In genomic region chr16:55331648-55332185, GRCh38 we compare ENCODE assay signal across 24 cellular contexts. TPM values are rescaled to one million over a fixed set of nuclear protein-coding genes. Genes with fewer than 3 reads are reported as not detected.
A peak's percentile ranks its signal among the peaks of the same experiment; 100 is the strongest.
DNase-seq lines count a peak whose midpoint lies in the region; ATAC-seq and TF ChIP-seq lines count a peak whose summit lies in the region.
"Had no signal": no experiment of that assay in that cellular context is flagged by ENCODE, and none has a peak within 500 bp of the region (broad histone marks: within the 10 kb centered on the region; RNA-seq: fewer than 3 reads in every experiment).

No MANE protein-coding gene starts in this region.

- DNase-seq in H7 (peak; percentile 41), WTC11 (ENCODE audit: low spot score) (no peak), progenitor cell of endocrine pancreas (ENCODE audit: low spot score, unreplicated experiment) (no peak), cerebellar cortex (ENCODE audit: low spot score) (no peak), DMS53 treated with DMSO at 0.1 percent for 48 hours (lab: John Stamatoyannopoulos, UW; ENCODE audit: unreplicated experiment) (no peak), aorta (no peak), foreskin keratinocyte (no peak)
- DNase-seq: activated CD8-positive, alpha-beta T cell treated with anti-CD3 and anti-CD28 coated beads, Interleukin-2, amount 10 ng/mL, durations not matched to agents 7 days and 5 days; activated naive CD4-positive, alpha-beta T cell treated with anti-CD3 and anti-CD28 coated beads for 36 hours; activated T-cell treated with anti-CD3 and anti-CD28 coated beads, Interleukin-2, amount 50 U/mL, for 24 hours; colonic mucosa; hypothalamus; IMR-90; left cardiac atrium; mucosa of descending colon; NCI-H1694; NCI-H774; sigmoid colon; stimulated activated naive CD8-positive, alpha-beta T cell treated with anti-CD3 and anti-CD28 coated beads, Interleukin-15, amount 100 ng/mL, for 72 hours; upper lobe of right lung had no signal

- intact Hi-C loops in aorta (cut with DNase I), result no loop called here

- 14 to 17% methylated on average over 28 of the region's 28 CpGs for WGBS in aorta, 2 donors

- ATAC-seq in WTC11 (peak; percentile 8; the same call in 1 of the 2 replicates), aorta (ENCODE audit: low FRiP score) (no peak), foreskin keratinocyte (no peak)
- ATAC-seq: activated CD4-positive, CD25-positive, alpha-beta regulatory T cell treated with anti-CD3 and anti-CD28 coated beads, Interleukin-2, amount 50 U/mL, for 24 hours; activated CD8-positive, alpha-beta T cell treated with anti-CD3 and anti-CD28 coated beads, Interleukin-2, amount 10 ng/mL, durations not matched to agents 7 days and 5 days; HCT116; left cardiac atrium; mucosa of descending colon; stimulated activated naive CD8-positive, alpha-beta T cell treated with anti-CD3 and anti-CD28 coated beads, Interleukin-15, amount 100 ng/mL, for 72 hours; upper lobe of right lung had no signal

- H3K9ac ChIP-seq in iPS-15b (ENCODE audit: low read depth, low read length), result no peak overlapping the region

- H3K27me3 Mint-ChIP-seq in WTC11 (ENCODE audit: low read depth) (peaks cover 98% of the 10 kb centered on the region), progenitor cell of endocrine pancreas (peaks cover 94% of the 10 kb centered on the region)

- H3K4me1 Mint-ChIP-seq in WTC11 (peaks cover 30% of the 10 kb centered on the region), progenitor cell of endocrine pancreas (ENCODE audit: low read depth) (peaks cover 10% of the 10 kb centered on the region)

- H3K4me3 ChIP-seq in H7 (ENCODE audit: insufficient read depth, low read depth, low read length) (peak overlapping the region; percentile 46), iPS-15b (ENCODE audit: low read depth, low read length) (peak overlapping the region; percentile 46), aorta (ENCODE audit: low read length in 2 of 2) (no peak overlapping the region)
- H3K4me3 ChIP-seq: colonic mucosa, mucosa of descending colon, sigmoid colon, upper lobe of right lung had no signal

- no peaks in the 10 kb centered on the region for H3K36me3 ChIP-seq in H7 (replicated peaks; ENCODE audit: control insufficient read depth, insufficient read depth, low read length)
- H3K36me3 ChIP-seq in iPS-15b (ENCODE audit: control insufficient read depth, insufficient read depth, low read length), result no peaks in the 10 kb centered on the region
- no peaks in the 10 kb centered on the region for H3K36me3 ChIP-seq in aorta (ENCODE audit: control insufficient read depth in 1 of 2, insufficient read depth in 2 of 2, low read length in 1 of 2)
- H3K36me3 ChIP-seq: colonic mucosa, sigmoid colon, upper lobe of right lung had no signal

- TF ChIP-seq CTCF in WTC11 (IDR thresholded peaks at IDR 0.05), result no peak
- TF ChIP-seq CTCF in progenitor cell of endocrine pancreas (IDR thresholded peaks at IDR 0.05; ENCODE audit: unreplicated experiment), result no peak
- no peak for TF ChIP-seq CTCF in foreskin keratinocyte (conservative IDR thresholded peaks at IDR 0.05)

- H3K4me1 ChIP-seq in iPS-15b (ENCODE audit: control insufficient read depth, insufficient read depth, low read length), result peaks cover 5% of the 10 kb centered on the region
- no peaks in the 10 kb centered on the region for H3K4me1 ChIP-seq in aorta (ENCODE audit: control insufficient read depth in 1 of 2, insufficient read depth in 2 of 2, low read length in 2 of 2)
- H3K4me1 ChIP-seq in foreskin keratinocyte, result no peaks in the 10 kb centered on the region
- H3K4me1 ChIP-seq: colonic mucosa, sigmoid colon had no signal

- CTCF ChIA-PET in WTC11 (lab: Charles Lee), result interaction anchor here (1.3 to 2.7 kb wide), 5 partner anchors 9 to 373 kb away, joined by 5 to 13 read pairs (median 7); partner anchors contain the start of gene IRX6

- H3K9me3 ChIP-seq in iPS-15b (ENCODE audit: control insufficient read depth, insufficient read depth, low read length), result no peaks in the 10 kb centered on the region
- no peaks in the 10 kb centered on the region for H3K9me3 ChIP-seq in aorta (ENCODE audit: control insufficient read depth, low read length)
- H3K9me3 ChIP-seq: colonic mucosa, mucosa of descending colon, sigmoid colon, upper lobe of right lung had no signal

- peaks cover 87% of the 10 kb centered on the region for H3K27me3 ChIP-seq in H7 (ENCODE audit: control insufficient read depth, insufficient read depth, low read length)
- H3K27me3 ChIP-seq in iPS-15b (ENCODE audit: control insufficient read depth, insufficient read depth, low read length), result peaks cover 99% of the 10 kb centered on the region
- H3K27me3 ChIP-seq in aorta (ENCODE audit: control insufficient read depth in 1 of 2, insufficient read depth in 2 of 2, low read length in 1 of 2), result no peaks in the 10 kb centered on the region
- no peaks in the 10 kb centered on the region for H3K27me3 ChIP-seq in foreskin keratinocyte

- H3K36me3 Mint-ChIP-seq in WTC11 (no peaks in the 10 kb centered on the region), progenitor cell of endocrine pancreas (ENCODE audit: insufficient read depth) (no peaks in the 10 kb centered on the region)

- H3K4me3 Mint-ChIP-seq in WTC11, result peak overlapping the region; percentile 77
- peak overlapping the region; percentile 75 for H3K4me3 Mint-ChIP-seq in progenitor cell of endocrine pancreas (ENCODE audit: low read depth)
- H3K4me3 Mint-ChIP-seq: activated CD8-positive, alpha-beta T cell treated with anti-CD3 and anti-CD28 coated beads, Interleukin-2, amount 10 ng/mL, durations not matched to agents 7 days and 5 days; activated naive CD4-positive, alpha-beta T cell treated with anti-CD3 and anti-CD28 coated beads for 36 hours; activated T-cell treated with anti-CD3 and anti-CD28 coated beads, Interleukin-2, amount 50 U/mL, for 24 hours had no signal

- H3K9me3 Mint-ChIP-seq in WTC11 (no peaks in the 10 kb centered on the region), progenitor cell of endocrine pancreas (ENCODE audit: low read depth) (no peaks in the 10 kb centered on the region)
- H3K9me3 Mint-ChIP-seq: activated naive CD4-positive, alpha-beta T cell treated with anti-CD3 and anti-CD28 coated beads for 36 hours; activated T-cell treated with anti-CD3 and anti-CD28 coated beads, Interleukin-2, amount 50 U/mL, for 24 hours; stimulated activated naive CD8-positive, alpha-beta T cell treated with anti-CD3 and anti-CD28 coated beads, Interleukin-15, amount 100 ng/mL, for 72 hours had no signal

- POLR2A ChIA-PET in WTC11 (lab: Charles Lee), result no interaction called here

- H3K27ac Mint-ChIP-seq in WTC11, result no peak overlapping the region
- H3K27ac Mint-ChIP-seq in progenitor cell of endocrine pancreas, result no peak overlapping the region
- H3K27ac Mint-ChIP-seq: activated CD8-positive, alpha-beta T cell treated with anti-CD3 and anti-CD28 coated beads, Interleukin-2, amount 10 ng/mL, durations not matched to agents 7 days and 5 days; activated naive CD4-positive, alpha-beta T cell treated with anti-CD3 and anti-CD28 coated beads for 36 hours; activated T-cell treated with anti-CD3 and anti-CD28 coated beads, Interleukin-2, amount 50 U/mL, for 24 hours; stimulated activated naive CD8-positive, alpha-beta T cell treated with anti-CD3 and anti-CD28 coated beads, Interleukin-15, amount 100 ng/mL, for 72 hours had no signal

- H3K27ac ChIP-seq in aorta (ENCODE audit: low read depth in 1 of 2, low read length in 2 of 2) (no peak overlapping the region), foreskin keratinocyte (no peak overlapping the region)
- H3K27ac ChIP-seq: colonic mucosa, sigmoid colon, upper lobe of right lung had no signal

TF ChIP-seq in WTC11, 78 proteins besides CTCF, POLR2A, EP300 and RAD21:
- no peak for TF ChIP-seq GABPB1 (CRISPR knock-in tag; IDR thresholded peaks at IDR 0.05)

RNA-seq across cellular contexts. Expression of gene IRX6, which starts 7.7 kb away (rescaled TPM):
- total RNA-seq in H7 (2014; rRNA removed; shearing (Covaris generic)), result 0.07 TPM in 1 of 2 replicates, not detected in the other
- total RNA-seq in WTC11 (2021), result 0.14 to 0.23 TPM (median 0.22 TPM) in 3 replicates
- not detected in 2 replicates for total RNA-seq in progenitor cell of endocrine pancreas
- total RNA-seq in aorta, result under 1 TPM; 0.12 to 0.16 TPM
- not detected for polyA plus RNA-seq in aorta
- not detected in 2 replicates for total RNA-seq in foreskin keratinocyte
- polyA plus RNA-seq in foreskin keratinocyte, result not detected in 2 replicates
- total RNA-seq: activated CD8-positive, alpha-beta T cell treated with anti-CD3 and anti-CD28 coated beads, Interleukin-2, amount 10 ng/mL, durations not matched to agents 7 days and 5 days; activated naive CD4-positive, alpha-beta T cell treated with anti-CD3 and anti-CD28 coated beads for 36 hours; colonic mucosa; IMR-90; T-helper 2 cell treated with Interferon-gamma antibody and Interleukin-4, amounts not matched to agents 100 ng/mL and 5 ng/mL, for 36 hours had no signal
- polyA plus RNA-seq: IMR-90 had no signal

Comparison
In these comparisons a context has a peak if more than half of its experiments do, and no peak if none do; other contexts are left out.
1. H3K4me3 ChIP-seq: peak in H7 (single experiment) and iPS-15b (single experiment); none in aorta (0 of 2).